15 cellular contexts compared by ENCODE assay signal in the genomic region with DNA sequence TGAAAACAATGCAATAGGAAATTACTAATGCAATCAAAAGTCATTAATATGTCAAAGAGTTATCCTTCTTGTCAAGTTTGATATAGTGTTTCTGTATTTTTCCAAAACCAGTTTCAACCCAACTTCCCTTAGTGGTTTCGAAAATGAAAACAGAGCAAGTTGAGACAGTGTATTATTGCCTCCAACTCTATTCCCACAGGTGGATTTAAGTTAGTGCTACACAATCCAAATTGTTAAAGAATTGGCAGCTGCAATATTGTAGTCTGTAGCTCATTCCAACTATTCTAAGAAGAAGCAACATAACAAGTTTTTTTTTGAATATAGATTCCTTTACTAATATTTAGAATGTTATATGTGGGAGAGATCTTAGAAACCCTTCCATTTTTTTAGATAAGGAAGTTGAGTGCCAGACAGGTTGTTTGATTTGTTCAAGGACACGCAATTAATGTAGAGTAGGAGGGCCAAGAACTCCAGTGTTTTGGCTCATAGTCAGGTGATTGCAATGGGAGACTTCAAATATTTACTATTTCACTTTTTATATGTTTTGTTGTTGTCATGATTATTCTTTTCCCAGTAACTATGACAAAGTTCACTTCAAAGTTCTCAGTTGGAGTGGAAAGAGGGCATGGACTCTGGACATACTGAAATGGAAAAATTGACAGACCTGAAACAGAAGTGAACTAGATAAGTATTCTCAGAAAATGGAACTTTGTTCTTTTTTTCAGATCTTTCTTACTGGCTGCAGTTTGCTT.
"Had no signal": no experiment of that assay in that cellular context is flagged by ENCODE, and none has a peak within 500 bp of the region (broad histone marks: within the 10 kb centered on the region; RNA-seq: fewer than 3 reads in every experiment).

No MANE protein-coding gene starts in this region.

- DNase-seq: activated naive CD4-positive, alpha-beta T cell; activated naive CD8-positive, alpha-beta T cell treated with anti-CD3 and anti-CD28 coated beads, Interleukin-2, amount 10 ng/mL, durations not matched to agents 7 days and 5 days; activated T-cell treated with anti-CD3 and anti-CD28 coated beads for 4 hours; anterior cingulate cortex; dermis blood vessel endothelial cell; hippocampal formation; kidney; naive thymus-derived CD4-positive, alpha-beta T cell; stimulated activated CD4-positive, alpha-beta T cell treated with anti-CD3 and anti-CD28 coated beads, Interleukin-15, amount 100 ng/mL, for 24 hours; stimulated activated CD4-positive, alpha-beta T cell treated with anti-CD3 and anti-CD28 coated beads, Interleukin-4, amount 100 ng/mL, for 1 hour; stimulated activated naive B cell treated with anti-CD40 and anti-IgM and Interleukin-4, amounts not matched to agents 10 μg/mL and 1 μg/mL and 100 μg/mL, for 72 hours; trophoblast cell had no signal

- H3K27ac ChIP-seq: skin epidermis had no signal

- ATAC-seq: naive thymus-derived CD4-positive, alpha-beta T cell; stimulated activated naive B cell treated with anti-CD40 and anti-IgM and Interleukin-4, amounts not matched to agents 10 μg/mL and 1 μg/mL and 100 μg/mL, for 72 hours had no signal

- FAIRE-seq: bronchial epithelial cell, kidney had no signal

- H3K4me3 ChIP-seq: lung, skin epidermis had no signal
